ENCODE assay signal across 28 cellular contexts in genomic region chr20:42603655-42604054, GRCh38.
"Had no signal": no experiment of that assay in that cellular context is flagged by ENCODE, and none has a peak within 500 bp of the region (broad histone marks: within the 10 kb centered on the region; RNA-seq: fewer than 3 reads in every experiment).

No MANE protein-coding gene starts in this region.

- H3K4me1 ChIP-seq: gastrocnemius medialis, heart left ventricle, left ventricle myocardium inferior, lower lobe of right lung, psoas muscle, sigmoid colon, stomach, testis, tibial artery, upper lobe of left lung, uterus had no signal

- H3K27me3 ChIP-seq: dorsolateral prefrontal cortex, gastrocnemius medialis, heart left ventricle, hepatocyte, ovary, sigmoid colon, stomach, testis, tibial artery, upper lobe of left lung, uterus had no signal

- FAIRE-seq: islet of Langerhans had no signal

- H3K36me3 Mint-ChIP-seq: memory B cell; natural killer cell; stimulated activated effector memory CD8-positive, alpha-beta T cell treated with anti-CD3 and anti-CD28 coated beads, Interleukin-12 subunit alpha, Interleukin-12 subunit beta, amount 100 ng/mL, for 72 hours had no signal

- H3K4me3 ChIP-seq: dorsolateral prefrontal cortex, gastrocnemius medialis, heart left ventricle, hepatocyte, left ventricle myocardium inferior, lower lobe of right lung, ovary, psoas muscle, sigmoid colon, stomach, testis, tibial artery, upper lobe of left lung, uterus had no signal

- H3K4me3 Mint-ChIP-seq: memory B cell; natural killer cell; stimulated activated effector memory CD8-positive, alpha-beta T cell treated with anti-CD3 and anti-CD28 coated beads, Interleukin-12 subunit alpha, Interleukin-12 subunit beta, amount 100 ng/mL, for 72 hours had no signal

- H3K27ac Mint-ChIP-seq: memory B cell; natural killer cell; stimulated activated effector memory CD8-positive, alpha-beta T cell treated with anti-CD3 and anti-CD28 coated beads, Interleukin-12 subunit alpha, Interleukin-12 subunit beta, amount 100 ng/mL, for 72 hours had no signal

- H3K27me3 Mint-ChIP-seq: memory B cell had no signal

- H3K9me3 ChIP-seq: gastrocnemius medialis, heart left ventricle, left ventricle myocardium inferior, lower lobe of right lung, ovary, psoas muscle, sigmoid colon, stomach, testis, tibial artery, upper lobe of left lung, uterus had no signal

- DNase-seq: cortex of kidney; effector CD4-positive, alpha-beta T cell; foreskin fibroblast; gastrocnemius medialis; heart left ventricle; left colon; left ventricle myocardium inferior; lower lobe of right lung; natural killer cell; occipital lobe; ovary; psoas muscle; right cardiac atrium; sigmoid colon; stimulated activated CD4-positive, alpha-beta T cell treated with anti-CD3 and anti-CD28 coated beads, Interleukin-2, amount 100 ng/mL, for 24 hours; stimulated activated CD4-positive, alpha-beta T cell treated with anti-CD3 and anti-CD28 coated beads, Interleukin-4, amount 100 ng/mL, for 24 hours; stimulated activated naive CD4-positive, alpha-beta T cell treated with Interleukin-2 at 50 U/mL for 16 hours; stomach; testis; tibial artery; upper lobe of left lung; uterus had no signal

- H3K36me3 ChIP-seq: gastrocnemius medialis, heart left ventricle, left ventricle myocardium inferior, lower lobe of right lung, ovary, sigmoid colon, stomach, tibial artery, upper lobe of left lung, uterus had no signal

- H3K27ac ChIP-seq: epithelial cell of prostate, gastrocnemius medialis, heart left ventricle, hepatocyte, left ventricle myocardium inferior, lower lobe of right lung, ovary, psoas muscle, sigmoid colon, stomach, testis, tibial artery, upper lobe of left lung, uterus had no signal

- H3K4me1 Mint-ChIP-seq: memory B cell; natural killer cell; stimulated activated effector memory CD8-positive, alpha-beta T cell treated with anti-CD3 and anti-CD28 coated beads, Interleukin-12 subunit alpha, Interleukin-12 subunit beta, amount 100 ng/mL, for 72 hours had no signal
